8 cellular contexts compared by ENCODE assay signal in the genomic region with DNA sequence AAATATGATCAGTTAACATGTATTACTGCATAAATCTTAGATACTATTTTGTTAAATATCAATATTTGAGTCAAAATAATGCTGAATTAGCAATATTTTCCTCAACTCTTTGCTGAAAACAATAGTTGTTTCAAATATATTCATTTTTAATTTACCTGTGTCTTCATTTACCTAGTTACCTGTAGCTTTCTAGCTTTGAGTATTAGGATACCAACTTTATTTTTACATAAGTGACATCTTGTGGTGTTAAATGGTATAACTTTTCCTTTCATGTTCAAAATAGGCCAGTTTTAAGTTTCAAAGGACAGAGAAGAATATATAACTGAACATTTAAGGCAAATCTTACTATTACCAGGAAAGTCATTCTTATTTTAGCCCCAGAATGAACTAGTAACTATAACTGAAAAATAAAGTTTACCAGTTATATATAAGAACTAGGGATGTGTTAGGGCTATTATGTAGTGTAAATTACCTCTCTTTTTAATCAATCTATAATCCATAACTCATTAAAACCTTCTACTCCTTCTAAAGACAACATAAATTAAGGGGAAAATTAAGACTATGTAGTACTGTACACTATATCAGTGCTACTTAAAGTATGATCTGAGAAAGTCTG. TPM values are rescaled to one million over a fixed set of nuclear protein-coding genes. Genes with fewer than 3 reads are reported as not detected.
DNase-seq lines count a peak whose midpoint lies in the region; ATAC-seq, FAIRE-seq and TF ChIP-seq lines count a peak whose summit lies in the region.

No MANE protein-coding gene starts in this region.

- H3K9me3 ChIP-seq in gastroesophageal sphincter (no peaks in the 10 kb centered on the region), upper lobe of right lung (no peaks in the 10 kb centered on the region)

- FAIRE-seq in GM12892 (lab: Jason Lieb, UNC), result peak; percentile 57
- FAIRE-seq in RCC 7860 (lab: Jason Lieb, UNC), result peak; percentile 17

- no peak for TF ChIP-seq EP300 in gastroesophageal sphincter (IDR thresholded peaks at IDR 0.05)

- no peak for ATAC-seq in gastroesophageal sphincter
- ATAC-seq in upper lobe of right lung, result peak; percentile 30

- TF ChIP-seq CTCF in 22Rv1 (IDR thresholded peaks at IDR 0.05) (peak; percentile 60), gastroesophageal sphincter (IDR thresholded peaks at IDR 0.05) (peak in 3 of 4 experiments; percentile 30 to 47 (median 39)), upper lobe of right lung (IDR thresholded peaks at IDR 0.05) (peak; percentile 61), brain microvascular endothelial cell (IDR thresholded peaks at IDR 0.05; ENCODE audit: low read depth, low read length, missing control alignments) (no peak)

- H3K27ac ChIP-seq in 22Rv1 (no peak overlapping the region), gastroesophageal sphincter (no peak overlapping the region), upper lobe of right lung (no peak overlapping the region), brain microvascular endothelial cell (no peak overlapping the region)

- H3K36me3 ChIP-seq in gastroesophageal sphincter, result peaks cover 0 to 15% of the 10 kb centered on the region in 2 donors
- peaks cover 24% of the 10 kb centered on the region for H3K36me3 ChIP-seq in upper lobe of right lung
- peaks cover 8% of the 10 kb centered on the region for H3K36me3 ChIP-seq in brain microvascular endothelial cell (replicated peaks)

- TF ChIP-seq POLR2A in GM12892 (IDR thresholded peaks at IDR 0.05; ENCODE audit: low read depth, low read length) (no peak), gastroesophageal sphincter (IDR thresholded peaks at IDR 0.05) (no peak)

- in situ Hi-C loops in brain microvascular endothelial cell (cut with HindIII; ENCODE audit: low pct_ligation_motif_present, low sequenced_read_pairs), result no loop called here

- H3K4me3 ChIP-seq in gastroesophageal sphincter (no peak overlapping the region), upper lobe of right lung (no peak overlapping the region), brain microvascular endothelial cell (ENCODE audit: low read depth, low read length) (no peak overlapping the region)

- peaks cover 0 to 17% (median 5%) of the 10 kb centered on the region in 3 donors for H3K4me1 ChIP-seq in gastroesophageal sphincter
- H3K4me1 ChIP-seq in upper lobe of right lung, result peaks cover 6% of the 10 kb centered on the region

- no peaks in the 10 kb centered on the region for H3K27me3 ChIP-seq in gastroesophageal sphincter
- H3K27me3 ChIP-seq in upper lobe of right lung, result no peaks in the 10 kb centered on the region
- H3K27me3 ChIP-seq in brain microvascular endothelial cell (replicated peaks), result no peaks in the 10 kb centered on the region

- DNase-seq in GM12892 (ENCODE audit: insufficient read length), result no peak
- peak; percentile 5 for DNase-seq in RCC 7860 (ENCODE audit: low spot score)
- DNase-seq in upper lobe of right lung, result no peak
- DNase-seq in brain microvascular endothelial cell, result no peak
- DNase-seq in Ammon's horn (ENCODE audit: low spot score), result no peak
- DNase-seq in islet precursor cell, result no peak

- intact Hi-C loops in upper lobe of right lung (cut with DNase I), result no loop called here

RNA-seq across cellular contexts. Expression of gene AP3B1, which starts 25.3 kb away (rescaled TPM):
- 30.0 TPM for polyA plus RNA-seq in GM12892 (2012; ENCODE audit: missing spikeins)
- 10 to 100 TPM; 33.8 to 38.6 (median 36.0) TPM for total RNA-seq in gastroesophageal sphincter
- 32.9 TPM for total RNA-seq in upper lobe of right lung
